11 cellular contexts compared by ENCODE assay signal in the genomic region with DNA sequence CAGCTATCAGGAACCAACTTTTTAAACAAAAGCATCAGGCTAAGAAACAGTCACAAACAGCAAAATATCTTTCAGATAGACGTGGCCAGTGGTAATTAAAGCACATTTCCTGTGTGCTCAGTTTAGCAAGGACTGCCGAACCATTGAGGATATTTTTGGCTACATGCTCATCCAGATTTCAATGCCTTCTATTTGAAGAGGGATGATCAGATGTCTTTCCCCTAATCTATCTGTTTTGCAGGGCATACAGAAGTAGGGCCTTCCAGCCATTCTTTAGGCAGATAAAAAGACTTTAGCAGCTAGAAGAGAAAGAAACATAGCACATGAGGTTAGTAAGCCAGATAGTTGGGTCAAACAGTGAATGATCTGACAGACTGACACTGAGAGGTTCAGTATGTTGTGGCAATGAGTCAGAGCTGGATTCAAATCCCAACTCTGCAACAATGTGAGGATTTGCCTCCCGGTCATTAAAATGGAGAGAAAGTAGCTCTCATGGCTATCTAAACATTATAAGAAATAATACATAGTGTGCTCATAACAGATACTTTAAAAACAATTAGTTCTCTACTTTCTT.
DNase-seq lines count a peak whose midpoint lies in the region; ATAC-seq and TF ChIP-seq lines count a peak whose summit lies in the region.
"Had no signal": no experiment of that assay in that cellular context is flagged by ENCODE, and none has a peak within 500 bp of the region (broad histone marks: within the 10 kb centered on the region; RNA-seq: fewer than 3 reads in every experiment).

No MANE protein-coding gene starts in this region.

- POLR2A ChIA-PET in IMR-90 (lab: Charles Lee; ENCODE audit: unreplicated experiment), result no interaction called here

- H3K14ac ChIP-seq in IMR-90 (replicated peaks; ENCODE audit: low read depth, low read length), result peak overlapping the region; percentile 41

- peak overlapping the region; percentile 83 for H3K56ac ChIP-seq in IMR-90 (ENCODE audit: extremely low read depth, insufficient read depth, low read length)

- no peak for TF ChIP-seq RAD21 in IMR-90 (IDR thresholded peaks at IDR 0.05; ENCODE audit: low read length)

- H3K18ac ChIP-seq in IMR-90 (ENCODE audit: low read depth, low read length), result peak overlapping the region; percentile 63; the same call in 1 of the 2 replicates

- H3K27me3 ChIP-seq in BLaER1, result no peaks in the 10 kb centered on the region
- no peaks in the 10 kb centered on the region for H3K27me3 ChIP-seq in IMR-90 (ENCODE audit: control insufficient read depth, insufficient read depth, low read length)

- H4K20me1 ChIP-seq in BLaER1 (no peaks in the 10 kb centered on the region), IMR-90 (ENCODE audit: insufficient read depth, low read length) (no peaks in the 10 kb centered on the region; the same call in 1 of the 2 replicates)

- TF ChIP-seq CTCF in IMR-90 (conservative IDR thresholded peaks at IDR 0.05; ENCODE audit: low read depth, low read length) (no peak), choroid plexus epithelial cell (conservative IDR thresholded peaks at IDR 0.05; ENCODE audit: low read depth, low read length) (no peak), mucosa of descending colon (IDR thresholded peaks at IDR 0.05) (no peak)

- H2BK120ac ChIP-seq in IMR-90 (ENCODE audit: low read depth, low read length), result peak overlapping the region; percentile 93

- H3K9me3 ChIP-seq in BLaER1 (peaks cover 7% of the 10 kb centered on the region; the same call in 1 of the 2 replicates), IMR-90 (ENCODE audit: control insufficient read depth, insufficient read depth, low read length) (no peaks in the 10 kb centered on the region), mucosa of descending colon (no peaks in the 10 kb centered on the region)
- H3K9me3 ChIP-seq: spleen had no signal

- H4K91ac ChIP-seq in IMR-90 (ENCODE audit: insufficient read depth, low read depth, low read length), result peak overlapping the region; percentile 60

- no TSS peak for BruUV-seq in IMR-90 (replicated peaks; lab: Mats Ljungman, UMichigan)

- H3K4me1 ChIP-seq in BLaER1, result peaks cover 41% of the 10 kb centered on the region
- peaks cover 4% of the 10 kb centered on the region; the same call in 1 of the 2 replicates for H3K4me1 ChIP-seq in IMR-90 (ENCODE audit: control insufficient read depth, insufficient read depth, low read length)
- peaks cover 13% of the 10 kb centered on the region for H3K4me1 ChIP-seq in mucosa of descending colon (ENCODE audit: low read depth)
- H3K4me1 ChIP-seq: spleen had no signal

- peak overlapping the region; percentile 68 for H2BK15ac ChIP-seq in IMR-90 (ENCODE audit: low read depth, low read length)

- peak overlapping the region; percentile 94 for H2BK20ac ChIP-seq in IMR-90 (ENCODE audit: low read depth, low read length)

- H3K23ac ChIP-seq in IMR-90 (ENCODE audit: low read depth, low read length), result peak overlapping the region; percentile 74

- H4K5ac ChIP-seq in IMR-90 (ENCODE audit: low read depth, low read length), result peak overlapping the region; percentile 32; the same call in 1 of the 2 replicates

- peak overlapping the region; percentile 27 to 73 for H4K8ac ChIP-seq in IMR-90 (ENCODE audit: low read depth in 2 of 2, low read length in 2 of 2)

- in situ Hi-C loops in IMR-90 (cut with MboI; ENCODE audit: low sequenced_read_pairs), result no loop called here

- H2AFZ ChIP-seq in IMR-90 (replicated peaks; ENCODE audit: low read length, poor library complexity), result no peak overlapping the region

- H3K36me3 ChIP-seq in BLaER1 (no peaks in the 10 kb centered on the region), IMR-90 (ENCODE audit: control insufficient read depth, insufficient read depth, low read length) (no peaks in the 10 kb centered on the region), mucosa of descending colon (ENCODE audit: low read depth) (no peaks in the 10 kb centered on the region)
- H3K36me3 ChIP-seq: spleen had no signal

- H3K4me2 ChIP-seq in BLaER1, result peak overlapping the region; percentile 80
- peak overlapping the region; percentile 54; the same call in 1 of the 2 replicates for H3K4me2 ChIP-seq in IMR-90 (ENCODE audit: low read depth, low read length)

- intact Hi-C loops in IMR-90 (cut with micrococcal nuclease) (loop anchor here (5.0 kb wide), 1 partner anchor 48 kb away; no protein-coding TSS in a partner anchor), mucosa of descending colon (cut with DNase I, micrococcal nuclease) (no loop called here)

- H3K79me1 ChIP-seq in IMR-90 (ENCODE audit: low read depth in 1 of 2, low read length in 2 of 2), result no peaks in the 10 kb centered on the region

- CTCF ChIA-PET in IMR-90 (lab: Yijun Ruan, JAX), result interaction anchor here (0.9 to 1.4 kb wide), 3 partner anchors 37 to 245 kb away, joined by 3 to 8 read pairs (median 4); no protein-coding TSS in a partner anchor

- H2BK5ac ChIP-seq in IMR-90 (ENCODE audit: low read depth, low read length, poor library complexity, severe bottlenecking), result peak overlapping the region; percentile 93

- H3K4me3 ChIP-seq in BLaER1, result peak overlapping the region; percentile 27; the same call in 1 of the 2 replicates
- H3K4me3 ChIP-seq in IMR-90 (ENCODE audit: insufficient read depth, low read depth, low read length), result no peak overlapping the region
- H3K4me3 ChIP-seq in choroid plexus epithelial cell (ENCODE audit: low read depth, low read length), result no peak overlapping the region
- H3K4me3 ChIP-seq in mucosa of descending colon, result no peak overlapping the region
- H3K4me3 ChIP-seq: spleen had no signal

- H3K9me1 ChIP-seq in IMR-90 (ENCODE audit: insufficient read depth, low read length), result peaks cover 3% of the 10 kb centered on the region

- H3K9ac ChIP-seq in BLaER1 (peak overlapping the region; percentile 57), IMR-90 (ENCODE audit: low read depth, low read length) (peak overlapping the region; percentile 27; the same call in 1 of the 2 replicates)

- ATAC-seq in IMR-90 (ENCODE audit: low read depth) (peak; percentile 72), mucosa of descending colon (peak; percentile 1), GM19463 (IDR thresholded peaks at IDR 0.05; ENCODE audit: unreplicated experiment) (no peak)
- ATAC-seq: Panc1 had no signal

- peak overlapping the region; percentile 82 for H3K4ac ChIP-seq in IMR-90 (ENCODE audit: low read depth, low read length)

- H2AK9ac ChIP-seq in IMR-90 (replicated peaks; ENCODE audit: low read depth, low read length, poor library complexity), result peak overlapping the region; percentile 23

- H3K27ac ChIP-seq in BLaER1, result peak overlapping the region; percentile 81
- peak overlapping the region; percentile 95 for H3K27ac ChIP-seq in IMR-90 (ENCODE audit: insufficient read depth, low read length)
- H3K27ac ChIP-seq: spleen had no signal

- no peak for TF ChIP-seq POLR2A in IMR-90 (IDR thresholded peaks at IDR 0.05; ENCODE audit: low read depth, low read length)

- peak; percentile 80 for DNase-seq in IMR-90
- DNase-seq in choroid plexus epithelial cell (ENCODE audit: low read depth), result peak; percentile 18
- no peak for DNase-seq in mucosa of descending colon
- DNase-seq in NCI-H1694 (lab: John Stamatoyannopoulos, UW), result no peak
- no peak for DNase-seq in stimulated activated CD4-positive, alpha-beta T cell treated with anti-CD3 and anti-CD28 coated beads, Interleukin-15, amount 100 ng/mL, for 24 hours
- DNase-seq in COLO829 (ENCODE audit: low spot score), result no peak
- DNase-seq: CD8-positive, alpha-beta memory T cell; spleen had no signal

- WGBS in IMR-90 (ENCODE audit: extremely low coverage in 2 of 2, insufficient read length in 1 of 2), 2 experiments, result no CpG with 5 or more reads among the region's 3 CpGs

- H2AK5ac ChIP-seq in IMR-90 (ENCODE audit: low read depth, low read length), result peak overlapping the region; percentile 8; the same call in 1 of the 2 replicates

- dilution Hi-C loops in IMR-90 (cut with HindIII; ENCODE audit: low sequenced_read_pairs, unreplicated experiment), result no loop called here

TF ChIP-seq in IMR-90, 13 proteins besides CTCF, POLR2A, EP300 and RAD21:
- 0 out of 2 replicates have a peak, but pooled peaks have one; percentile 44 for TF ChIP-seq BHLHE40 (IDR thresholded peaks at IDR 0.05; ENCODE audit: low read depth, low read length)
- TF ChIP-seq MAFK (IDR thresholded peaks at IDR 0.05; ENCODE audit: low read depth, low read length), result no peak
- TF ChIP-seq ELK1 (IDR thresholded peaks at IDR 0.05; ENCODE audit: borderline replicate concordance, low read depth, low read length), result no peak
- TF ChIP-seq RCOR1 (IDR thresholded peaks at IDR 0.05; ENCODE audit: insufficient replicate concordance, low read length), result no peak
- no peak for TF ChIP-seq NFE2L2 (IDR thresholded peaks at IDR 0.05; ENCODE audit: low read depth, low read length)
- TF ChIP-seq USF2 (IDR thresholded peaks at IDR 0.05; ENCODE audit: low read depth, low read length), result no peak
- TF ChIP-seq FOS (IDR thresholded peaks at IDR 0.05; ENCODE audit: low read depth, low read length), result no peak

Comparison
In these comparisons a context has a peak if more than half of its experiments do, and no peak if none do; other contexts are left out.
1. DNase-seq: peak in IMR-90 (single experiment) and choroid plexus epithelial cell (single experiment); none in mucosa of descending colon (0 of 3), NCI-H1694 (single experiment), stimulated activated CD4-positive, alpha-beta T cell treated with anti-CD3 and anti-CD28 coated beads, Interleukin-15, amount 100 ng/mL, for 24 hours (single experiment) and COLO829 (single experiment).